17 cellular contexts compared by ENCODE assay signal in genomic region chr1:23620605-23621004, GRCh38.
A peak's percentile ranks its signal among the peaks of the same experiment; 100 is the strongest.
DNase-seq lines count a peak whose midpoint lies in the region; TF ChIP-seq lines count a peak whose summit lies in the region.
"Had no signal": no experiment of that assay in that cellular context is flagged by ENCODE, and none has a peak within 500 bp of the region (broad histone marks: within the 10 kb centered on the region; RNA-seq: fewer than 3 reads in every experiment).

No MANE protein-coding gene starts in this region.

- no peak overlapping the region for H2AFZ ChIP-seq in Karpas-422 (ENCODE audit: low read length)

- no peaks in the 10 kb centered on the region for H3K9me3 Mint-ChIP-seq in T-helper 1 cell treated with Interleukin-12 subunit alpha and Interleukin-12 subunit beta and Interleukin-4 antibody, amounts not matched to agents 30 μg/mL and 1 μg/mL, for 36 hours
- H3K9me3 Mint-ChIP-seq in IgD-negative memory B cell (no peaks in the 10 kb centered on the region), nephron progenitor cell (no peaks in the 10 kb centered on the region)
- H3K9me3 Mint-ChIP-seq in activated T-helper 2 cell treated with anti-CD3 and anti-CD28 coated beads, Interferon-gamma antibody, Interleukin-2, Interleukin-4, amounts not matched to agents 10 μg/mL and 5 μg/mL and 100 μg/mL, durations not matched to agents 14 hours and 24 hours and 36 hours = peaks cover 5% of the 10 kb centered on the region

- no peaks in the 10 kb centered on the region for H3K79me2 ChIP-seq in Karpas-422 (ENCODE audit: low read length)

- H3K4me3 ChIP-seq in Karpas-422 (ENCODE audit: low read length) = no peak overlapping the region

- intact Hi-C loops in activated T-helper 2 cell treated with anti-CD3 and anti-CD28 coated beads, Interferon-gamma antibody, Interleukin-2, Interleukin-4, amounts not matched to agents 10 μg/mL and 5 μg/mL and 100 μg/mL, durations not matched to agents 14 hours and 24 hours and 36 hours (cut with micrococcal nuclease) = no loop called here

- TF ChIP-seq CTCF in nephron progenitor cell (IDR thresholded peaks at IDR 0.05) = no peak

- H3K36me3 Mint-ChIP-seq in T-helper 1 cell treated with Interleukin-12 subunit alpha and Interleukin-12 subunit beta and Interleukin-4 antibody, amounts not matched to agents 30 μg/mL and 1 μg/mL, for 36 hours (ENCODE audit: low read depth) = peaks cover 5% of the 10 kb centered on the region
- peaks cover 8% of the 10 kb centered on the region for H3K36me3 Mint-ChIP-seq in IgD-negative memory B cell
- H3K36me3 Mint-ChIP-seq in activated T-helper 2 cell treated with anti-CD3 and anti-CD28 coated beads, Interferon-gamma antibody, Interleukin-2, Interleukin-4, amounts not matched to agents 10 μg/mL and 5 μg/mL and 100 μg/mL, durations not matched to agents 14 hours and 24 hours and 36 hours (ENCODE audit: low read depth) = peaks cover 5% of the 10 kb centered on the region
- H3K36me3 Mint-ChIP-seq in nephron progenitor cell (ENCODE audit: low read depth) = no peaks in the 10 kb centered on the region

- no peak overlapping the region for H3K4me2 ChIP-seq in Karpas-422 (ENCODE audit: low read depth, low read length, poor library complexity, severe bottlenecking)

- H3K36me3 ChIP-seq in Karpas-422 (ENCODE audit: insufficient read depth, low read length) = no peaks in the 10 kb centered on the region
- H3K36me3 ChIP-seq: prostate gland had no signal

- no peak for DNase-seq in T-helper 1 cell
- no peak for DNase-seq in activated T-helper 2 cell treated with anti-CD3 and anti-CD28 coated beads, Interferon-gamma antibody, Interleukin-2, Interleukin-4, amounts not matched to agents 10 μg/mL and 5 μg/mL and 100 μg/mL, durations not matched to agents 14 hours and 24 hours and 36 hours (ENCODE audit: low spot score)
- DNase-seq in nephron progenitor cell = no peak
- no peak for DNase-seq in NCI-H2196 treated with DMSO at 0.1 percent for 48 hours (lab: John Stamatoyannopoulos, UW; ENCODE audit: unreplicated experiment)
- DNase-seq in Karpas-422 = no peak
- no peak for DNase-seq in NCI-H2107 treated with DMSO at 0.1 percent for 48 hours (lab: John Stamatoyannopoulos, UW; ENCODE audit: unreplicated experiment)
- DNase-seq: 8988T; activated CD4-positive, CD25-positive, alpha-beta regulatory T cell treated with anti-CD3 and anti-CD28 coated beads, Interleukin-2, amount 50 U/mL, for 72 hours; activated effector memory CD4-positive, alpha-beta T cell treated with anti-CD3 and anti-CD28 coated beads, Interleukin-2, amount 50 U/mL, for 16 hours; effector CD4-positive, alpha-beta T cell; GDM1; left colon; NCI-H2029 treated with DMSO at 0.1 percent for 48 hours; NCI-H526 treated with DMSO at 0.1 percent for 48 hours had no signal

- H3K9me2 ChIP-seq in Karpas-422 (replicated peaks; ENCODE audit: insufficient read depth, low read length) = no peaks in the 10 kb centered on the region

- H3K9me3 ChIP-seq in Karpas-422 (ENCODE audit: low read length) = no peaks in the 10 kb centered on the region
- H3K9me3 ChIP-seq: prostate gland had no signal

- peaks cover 12% of the 10 kb centered on the region for H3K4me1 ChIP-seq in Karpas-422 (ENCODE audit: low read length)
- H3K4me1 ChIP-seq: prostate gland had no signal

- H4K20me1 ChIP-seq in Karpas-422 (ENCODE audit: insufficient read depth, low read depth, low read length) = no peaks in the 10 kb centered on the region

- H3K27ac ChIP-seq in Karpas-422 (ENCODE audit: low read length) = no peak overlapping the region
- H3K27ac ChIP-seq: prostate gland had no signal

- peaks cover 52% of the 10 kb centered on the region for H3K4me1 Mint-ChIP-seq in T-helper 1 cell treated with Interleukin-12 subunit alpha and Interleukin-12 subunit beta and Interleukin-4 antibody, amounts not matched to agents 30 μg/mL and 1 μg/mL, for 36 hours (ENCODE audit: low read depth)
- H3K4me1 Mint-ChIP-seq in IgD-negative memory B cell (peaks cover 63 to 70% (median 66%) of the 10 kb centered on the region in 3 donors), nephron progenitor cell (peaks cover 33% of the 10 kb centered on the region)
- H3K4me1 Mint-ChIP-seq in activated T-helper 2 cell treated with anti-CD3 and anti-CD28 coated beads, Interferon-gamma antibody, Interleukin-2, Interleukin-4, amounts not matched to agents 10 μg/mL and 5 μg/mL and 100 μg/mL, durations not matched to agents 14 hours and 24 hours and 36 hours (ENCODE audit: low read depth) = peaks cover 52% of the 10 kb centered on the region

- H3K27me3 Mint-ChIP-seq in T-helper 1 cell treated with Interleukin-12 subunit alpha and Interleukin-12 subunit beta and Interleukin-4 antibody, amounts not matched to agents 30 μg/mL and 1 μg/mL, for 36 hours (ENCODE audit: low read depth) = peaks cover 10% of the 10 kb centered on the region
- H3K27me3 Mint-ChIP-seq in IgD-negative memory B cell = no peaks in the 10 kb centered on the region
- no peaks in the 10 kb centered on the region for H3K27me3 Mint-ChIP-seq in activated T-helper 2 cell treated with anti-CD3 and anti-CD28 coated beads, Interferon-gamma antibody, Interleukin-2, Interleukin-4, amounts not matched to agents 10 μg/mL and 5 μg/mL and 100 μg/mL, durations not matched to agents 14 hours and 24 hours and 36 hours (ENCODE audit: low read depth)
- H3K27me3 Mint-ChIP-seq in nephron progenitor cell (ENCODE audit: low read depth, poor library complexity) = peaks cover 46% of the 10 kb centered on the region

- no peak overlapping the region for H3K9ac ChIP-seq in Karpas-422 (ENCODE audit: low read length)

- no peaks in the 10 kb centered on the region for H3K27me3 ChIP-seq in Karpas-422 (ENCODE audit: low read length)

- H3K27ac Mint-ChIP-seq in T-helper 1 cell treated with Interleukin-12 subunit alpha and Interleukin-12 subunit beta and Interleukin-4 antibody, amounts not matched to agents 30 μg/mL and 1 μg/mL, for 36 hours = peak overlapping the region; percentile 64
- H3K27ac Mint-ChIP-seq in IgD-negative memory B cell (peak overlapping the region; percentile 95 to 98 (median 97)), nephron progenitor cell (no peak overlapping the region)
- peak overlapping the region; percentile 54 for H3K27ac Mint-ChIP-seq in activated T-helper 2 cell treated with anti-CD3 and anti-CD28 coated beads, Interferon-gamma antibody, Interleukin-2, Interleukin-4, amounts not matched to agents 10 μg/mL and 5 μg/mL and 100 μg/mL, durations not matched to agents 14 hours and 24 hours and 36 hours

- peak overlapping the region; percentile 41 for H3K4me3 Mint-ChIP-seq in T-helper 1 cell treated with Interleukin-12 subunit alpha and Interleukin-12 subunit beta and Interleukin-4 antibody, amounts not matched to agents 30 μg/mL and 1 μg/mL, for 36 hours
- H3K4me3 Mint-ChIP-seq in IgD-negative memory B cell (peak overlapping the region; percentile 42 to 78 (median 68)), nephron progenitor cell (peak overlapping the region; percentile 31)
- peak overlapping the region; percentile 37 for H3K4me3 Mint-ChIP-seq in activated T-helper 2 cell treated with anti-CD3 and anti-CD28 coated beads, Interferon-gamma antibody, Interleukin-2, Interleukin-4, amounts not matched to agents 10 μg/mL and 5 μg/mL and 100 μg/mL, durations not matched to agents 14 hours and 24 hours and 36 hours (ENCODE audit: low read depth)
